15 cellular contexts compared by ENCODE assay signal in genomic region chr15:40922608-40923005, GRCh38. TPM values are rescaled to one million over a fixed set of nuclear protein-coding genes. Genes with fewer than 3 reads are reported as not detected.
DNase-seq lines count a peak whose midpoint lies in the region; ATAC-seq, FAIRE-seq and TF ChIP-seq lines count a peak whose summit lies in the region.
"Had no signal": no experiment of that assay in that cellular context is flagged by ENCODE, and none has a peak within 500 bp of the region (broad histone marks: within the 10 kb centered on the region; RNA-seq: fewer than 3 reads in every experiment).

No MANE protein-coding gene starts in this region.

- H3K4me1 ChIP-seq in H1 (replicated peaks in 1 of 4; ENCODE audit: control insufficient read depth in 3 of 4, insufficient read depth in 4 of 4, low read length in 3 of 4) = peaks cover 3 to 20% (median 15%) of the 10 kb centered on the region in 4 experiments
- H3K4me1 ChIP-seq in neuronal stem cell (ENCODE audit: control insufficient read depth in 2 of 2, insufficient read depth in 1 of 2, low read depth in 1 of 2, low read length in 2 of 2) = peaks cover 22 to 29% of the 10 kb centered on the region in 2 donors
- H3K4me1 ChIP-seq in SJCRH30 = peaks cover 13% of the 10 kb centered on the region; the same call in 1 of the 2 replicates

- H3K9me3 ChIP-seq in H1 (ENCODE audit: insufficient read depth in 2 of 2, low read depth in 1 of 2, low read length in 1 of 2) (no peaks in the 10 kb centered on the region), neuronal stem cell (replicated peaks in 1 of 2; ENCODE audit: control insufficient read depth in 2 of 2, insufficient read depth in 1 of 2, low read depth in 1 of 2, low read length in 2 of 2) (no peaks in the 10 kb centered on the region), SJCRH30 (replicated peaks) (no peaks in the 10 kb centered on the region)

- no peak for ATAC-seq in Right ventricle myocardium inferior
- ATAC-seq in natural killer cell = no peak
- ATAC-seq: HCT116 had no signal

- no peak overlapping the region for H3K23ac ChIP-seq in H1 (ENCODE audit: insufficient read length)
- H3K23ac ChIP-seq in neuronal stem cell (ENCODE audit: low read depth, low read length, poor library complexity) = no peak overlapping the region

- no peak overlapping the region for H3K4me3 Mint-ChIP-seq in natural killer cell
- H3K4me3 Mint-ChIP-seq: CD4-positive, CD25-positive, alpha-beta regulatory T cell had no signal

- no peak overlapping the region for H3K14ac ChIP-seq in H1 (ENCODE audit: insufficient read length)
- peak overlapping the region; percentile 22 for H3K14ac ChIP-seq in neuronal stem cell (ENCODE audit: low read length)

- H3K18ac ChIP-seq in H1 (ENCODE audit: extremely low read depth, low read length) (no peak overlapping the region), neuronal stem cell (ENCODE audit: low read length) (no peak overlapping the region)

- no peaks in the 10 kb centered on the region for H3K36me3 Mint-ChIP-seq in natural killer cell
- H3K36me3 Mint-ChIP-seq: CD4-positive, CD25-positive, alpha-beta regulatory T cell had no signal

- no peaks in the 10 kb centered on the region for H3K79me1 ChIP-seq in H1 (ENCODE audit: low read depth, low read length)
- peaks cover 2% of the 10 kb centered on the region for H3K79me1 ChIP-seq in neuronal stem cell (ENCODE audit: low read depth, low read length)

- 0 out of 2 replicates have a peak overlapping the region, but pooled peaks have one; percentile 27 for H2BK12ac ChIP-seq in H1 (ENCODE audit: low read depth, low read length)
- H2BK12ac ChIP-seq in neuronal stem cell (ENCODE audit: low read length) = no peak overlapping the region

- no peak overlapping the region for H3K27ac Mint-ChIP-seq in natural killer cell

- H3K9ac ChIP-seq in H1 (replicated peaks in 1 of 4; ENCODE audit: extremely low read depth in 1 of 4, low read depth in 3 of 4, low read length in 3 of 4) = no peak overlapping the region
- H3K9ac ChIP-seq in neuronal stem cell (ENCODE audit: low read depth, low read length, poor library complexity) = no peak overlapping the region

- H4K8ac ChIP-seq in H1 (ENCODE audit: extremely low read depth, insufficient read depth, low read length) (no peak overlapping the region), neuronal stem cell (ENCODE audit: low read depth, low read length) (no peak overlapping the region)

- intact Hi-C loops in Right ventricle myocardium inferior (cut with DNase I) (no loop called here), cardiac septum (cut with DNase I) (no loop called here), natural killer cell (cut with micrococcal nuclease) (no loop called here)

- H3K79me2 ChIP-seq in H1 (ENCODE audit: control insufficient read depth in 1 of 2, insufficient read depth in 2 of 2, low read length in 2 of 2) = no peaks in the 10 kb centered on the region

- no peak for TF ChIP-seq CTCF in H1 (IDR thresholded peaks at IDR 0.05; ENCODE audit: control extremely low read depth in 1 of 3, insufficient read depth in 1 of 3, low read depth in 1 of 3, low read length in 3 of 3)
- no peak for TF ChIP-seq CTCF in D721Med (IDR thresholded peaks at IDR 0.05; ENCODE audit: insufficient read depth, missing control alignments)
- TF ChIP-seq CTCF in natural killer cell (IDR thresholded peaks at IDR 0.05) = no peak

- H2AFZ ChIP-seq in H1 (ENCODE audit: low read length) = no peak overlapping the region
- no peak overlapping the region for H2AFZ ChIP-seq in neuronal stem cell (ENCODE audit: low read length)

- DNase-seq in Right ventricle myocardium inferior (ENCODE audit: missing footprints) (peak; percentile 53), cardiac septum (ENCODE audit: low spot score) (no peak), H1 (ENCODE audit: low read depth in 1 of 2, low spot score in 2 of 2) (no peak), neuronal stem cell (ENCODE audit: low spot score) (no peak), SJCRH30 (no peak), D721Med (ENCODE audit: insufficient read length, low spot score) (no peak), NCI-H1417 treated with DMSO at 0.1 percent for 48 hours (lab: John Stamatoyannopoulos, UW) (no peak), natural killer cell (no peak)
- DNase-seq: CD4-positive, CD25-positive, alpha-beta regulatory T cell; GF-D8; IMR-90; KBM-7 had no signal

- no peak for FAIRE-seq in H1 (lab: Jason Lieb, UNC)
- no peak for FAIRE-seq in D721Med (lab: Jason Lieb, UNC)
- FAIRE-seq: H54 had no signal

- peaks cover 0 to 13% of the 10 kb centered on the region in 2 experiments for H4K20me1 ChIP-seq in H1 (replicated peaks in 1 of 2; ENCODE audit: control insufficient read depth in 1 of 2, insufficient read depth in 2 of 2, low read length in 2 of 2)

- no peak for TF ChIP-seq POLR2A in H1 (IDR thresholded peaks at IDR 0.05; ENCODE audit: control extremely low read depth in 1 of 2, low read depth in 2 of 2, low read length in 2 of 2)

- no peak overlapping the region for H2BK15ac ChIP-seq in H1 (ENCODE audit: low read length)
- no peak overlapping the region for H2BK15ac ChIP-seq in neuronal stem cell (ENCODE audit: low read length)

- no peak overlapping the region for H4K5ac ChIP-seq in H1 (ENCODE audit: insufficient read length, low read depth, low read length)

- no peak for TF ChIP-seq EP300 in H1 (IDR thresholded peaks at IDR 0.05; ENCODE audit: borderline replicate concordance in 1 of 2, low read depth in 2 of 2, low read length in 2 of 2)

- CTCF ChIA-PET in H1 (lab: Charles Lee; ENCODE audit: partially characterized antibody) = interaction anchor here (1.1 to 33.1 kb wide), 7 partner anchors 2 to 63 kb away, joined by 3 to 619 read pairs (median 6); partner anchors contain the start of genes CHAC1, DLL4 and VPS18

- H4K91ac ChIP-seq in H1 (replicated peaks; ENCODE audit: insufficient read length, low read length) (no peak overlapping the region), neuronal stem cell (ENCODE audit: low read depth, low read length, poor library complexity) (no peak overlapping the region)

- peaks cover 15 to 30% of the 10 kb centered on the region in 2 donors for H3K27me3 Mint-ChIP-seq in natural killer cell (ENCODE audit: low read depth in 2 of 2)

- H2AK5ac ChIP-seq in H1 (ENCODE audit: low read depth, low read length) = no peak overlapping the region
- H2AK5ac ChIP-seq in neuronal stem cell (ENCODE audit: low read depth, low read length) = no peak overlapping the region

- H3K23me2 ChIP-seq in H1 (ENCODE audit: low read depth, low read length) = peaks cover 8% of the 10 kb centered on the region; the same call in 1 of the 2 replicates

- H2BK5ac ChIP-seq in H1 (ENCODE audit: low read depth, low read length) = no peak overlapping the region
- H2BK5ac ChIP-seq in neuronal stem cell (ENCODE audit: low read length) = no peak overlapping the region

- WGBS in H1 (ENCODE audit: extremely low coverage in 1 of 2, insufficient coverage in 1 of 2, insufficient read length in 1 of 2, insufficient replicate concordance in 2 of 2, low coverage in 1 of 2, low lambda C conversion rate in 2 of 2, missing lambda C conversion rate in 1 of 2), 2 experiments = 71% methylated on average over 10 of the region's 10 CpGs; no CpG with 5 or more reads in 1 of the 2 experiments
- no CpG with 5 or more reads among the region's 10 CpGs for WGBS in neuronal stem cell (ENCODE audit: extremely low coverage in 2 of 2, insufficient read length in 2 of 2, insufficient replicate concordance in 1 of 2), 2 donors

- no peaks in the 10 kb centered on the region for H3K9me3 Mint-ChIP-seq in natural killer cell

- no peak overlapping the region for H3K27ac ChIP-seq in H1 (ENCODE audit: low read depth, low read length)
- H3K27ac ChIP-seq in neuronal stem cell (replicated peaks; ENCODE audit: low read length) = no peak overlapping the region
- no peak overlapping the region for H3K27ac ChIP-seq in SJCRH30
- H3K27ac ChIP-seq: 22Rv1 had no signal

- no peak overlapping the region for H3K56ac ChIP-seq in H1 (replicated peaks; ENCODE audit: insufficient read length, low read depth, low read length)

- peaks cover 46 to 80% (median 60%) of the 10 kb centered on the region in 4 experiments for H3K27me3 ChIP-seq in H1 (replicated peaks in 1 of 4; ENCODE audit: control insufficient read depth in 3 of 4, extremely low read depth in 1 of 4, insufficient read depth in 3 of 4, low read length in 3 of 4)
- H3K27me3 ChIP-seq in neuronal stem cell (ENCODE audit: control insufficient read depth in 3 of 3, insufficient read depth in 3 of 3, low read depth in 1 of 3, low read length in 3 of 3) = peaks cover 25 to 93% (median 54%) of the 10 kb centered on the region in 3 experiments
- H3K27me3 ChIP-seq in SJCRH30 = peaks cover 17% of the 10 kb centered on the region; the same call in 1 of the 2 replicates

- H2BK20ac ChIP-seq in H1 (ENCODE audit: low read length) = no peak overlapping the region

- peaks cover 12 to 17% of the 10 kb centered on the region in 2 donors for H3K4me1 Mint-ChIP-seq in natural killer cell

- H3K36me3 ChIP-seq in H1 (ENCODE audit: control insufficient read depth in 2 of 4, insufficient read depth in 4 of 4, low read length in 3 of 4) = no peaks in the 10 kb centered on the region
- H3K36me3 ChIP-seq in neuronal stem cell (replicated peaks in 1 of 2; ENCODE audit: control insufficient read depth in 2 of 2, insufficient read depth in 2 of 2, low read length in 2 of 2) = no peaks in the 10 kb centered on the region
- no peaks in the 10 kb centered on the region for H3K36me3 ChIP-seq in SJCRH30

- no peak for TF ChIP-seq RAD21 in H1 (IDR thresholded peaks at IDR 0.05 in 1 of 2, conservative IDR thresholded peaks at IDR 0.05 in 1 of 2; ENCODE audit: low read depth in 2 of 2, low read length in 2 of 2)

- POLR2A ChIA-PET in H1 (lab: Charles Lee; ENCODE audit: partially characterized antibody) = interaction anchor here (0.7 to 43.8 kb wide), 5 partner anchors 11 to 33 kb away, joined by 3 to 1505 read pairs (median 3); partner anchors contain the start of gene CHAC1

- H3K4me3 ChIP-seq in H1 (ENCODE audit: extremely low read depth in 1 of 4, insufficient read depth in 2 of 4, low read depth in 3 of 4, low read length in 4 of 4) (no peak overlapping the region), neuronal stem cell (ENCODE audit: low read length in 2 of 2) (no peak overlapping the region), SJCRH30 (no peak overlapping the region)

- H3K4me2 ChIP-seq in H1 (ENCODE audit: insufficient read depth in 1 of 2, low read depth in 2 of 2, low read length in 2 of 2) = no peak overlapping the region
- H3K4me2 ChIP-seq in neuronal stem cell (ENCODE audit: insufficient read depth, low read length, poor library complexity, severe bottlenecking) = no peak overlapping the region

- H3K4ac ChIP-seq in H1 (replicated peaks; ENCODE audit: insufficient read length, low read depth, low read length) (no peak overlapping the region), neuronal stem cell (ENCODE audit: low read length) (no peak overlapping the region)

- H2BK120ac ChIP-seq in H1 (replicated peaks; ENCODE audit: low read depth, low read length) (no peak overlapping the region), neuronal stem cell (ENCODE audit: low read depth, low read length) (no peak overlapping the region)

RNA-seq across cellular contexts. Expression of gene DLL4, which starts 6.5 kb away (rescaled TPM):
- 11.1 TPM for total RNA-seq in Right ventricle myocardium inferior
- 11.5 TPM for total RNA-seq in cardiac septum
- 0.48 and 0.60 TPM in 2 replicates for total RNA-seq in H1 (2021; fragmentation: NEBNext Ultra II Directional; extraction: Animal tissue kit (Norgen Biotek cat#: 25700))
- 0.22 and 0.23 TPM in 2 replicates for polyA plus RNA-seq in H1 (2011; rRNA removed)
- polyA plus RNA-seq in H1 (2011; cell fraction: cytosol; rRNA removed) = 0.21 TPM
- polyA plus RNA-seq in H1 (2011; cell fraction: nucleus; rRNA removed) = 1.0 TPM
- 0.12 to 0.18 TPM (median 0.17 TPM) in 3 of 4 replicates, not detected in the other for polyA plus RNA-seq in H1 (2012, experiment 1 of 2)
- polyA plus RNA-seq in H1 (2012, experiment 2 of 2) = 0.16 TPM
- 0.20 TPM for polyA plus RNA-seq in H1 (2013, experiment 1 of 2)
- 0.20 TPM for polyA plus RNA-seq in H1 (2013, experiment 2 of 2)
- polyA minus RNA-seq in H1 (2011; rRNA and poly(A)+ RNA removed) = 0.27 and 0.85 TPM in 2 replicates
- not detected for polyA minus RNA-seq in H1 (2011; cell fraction: cytosol; rRNA and poly(A)+ RNA removed)
- 2.5 TPM for polyA minus RNA-seq in H1 (2011; cell fraction: nucleus; rRNA and poly(A)+ RNA removed)
- polyA plus RNA-seq in neuronal stem cell (2013, experiment 1 of 2) = 0.20 TPM
- polyA plus RNA-seq in neuronal stem cell (2013, experiment 2 of 2) = 0.21 TPM
- 0.43 and 0.48 TPM in 2 replicates for total RNA-seq in SJCRH30 (2014; rRNA removed; shearing (Covaris generic))
- total RNA-seq in natural killer cell = under 1 TPM in 2 of 3 donors, not detected in 1; 0.10 to 0.16 TPM
- total RNA-seq: CD4-positive, CD25-positive, alpha-beta regulatory T cell had no signal
- polyA plus RNA-seq: CD4-positive, CD25-positive, alpha-beta regulatory T cell had no signal

RNA-seq across cellular contexts. Expression of gene VPS18, which starts 28.4 kb away (rescaled TPM):
- total RNA-seq in Right ventricle myocardium inferior (20.6 TPM), cardiac septum (16.0 TPM), natural killer cell (10 to 100 TPM; 30.8 to 35.6 (median 34.1) TPM)
- total RNA-seq in H1 (2021; fragmentation: NEBNext Ultra II Directional; extraction: Animal tissue kit (Norgen Biotek cat#: 25700)) = 31.9 and 32.7 TPM in 2 replicates
- 28.9 and 32.9 TPM in 2 replicates for polyA plus RNA-seq in H1 (2011; rRNA removed)
- 27.4 TPM for polyA plus RNA-seq in H1 (2011; cell fraction: cytosol; rRNA removed)
- polyA plus RNA-seq in H1 (2011; cell fraction: nucleus; rRNA removed) = 35.6 TPM
- 19.1 to 31.3 TPM (median 29.5 TPM) in 4 replicates for polyA plus RNA-seq in H1 (2012, experiment 1 of 2)
- 32.6 TPM for polyA plus RNA-seq in H1 (2012, experiment 2 of 2)
- 12.6 TPM for polyA plus RNA-seq in H1 (2013, experiment 1 of 2)
- 11.3 TPM for polyA plus RNA-seq in H1 (2013, experiment 2 of 2)
- polyA minus RNA-seq in H1 (2011; rRNA and poly(A)+ RNA removed) = 65.4 and 80.3 TPM in 2 replicates
- 39.1 TPM for polyA minus RNA-seq in H1 (2011; cell fraction: cytosol; rRNA and poly(A)+ RNA removed)
- polyA minus RNA-seq in H1 (2011; cell fraction: nucleus; rRNA and poly(A)+ RNA removed) = 31.4 TPM
- polyA plus RNA-seq in neuronal stem cell (2013, experiment 1 of 2) = 6.1 TPM
- 6.0 TPM for polyA plus RNA-seq in neuronal stem cell (2013, experiment 2 of 2)
- 16.6 and 17.3 TPM in 2 replicates for total RNA-seq in SJCRH30 (2014; rRNA removed; shearing (Covaris generic))

RNA-seq across cellular contexts. Expression of gene CHAC1, which starts 30.7 kb away (rescaled TPM):
- total RNA-seq in Right ventricle myocardium inferior = 0.81 TPM
- 1.6 TPM for total RNA-seq in cardiac septum
- total RNA-seq in H1 (2021; fragmentation: NEBNext Ultra II Directional; extraction: Animal tissue kit (Norgen Biotek cat#: 25700)) = 28.7 and 34.3 TPM in 2 replicates
- polyA plus RNA-seq in H1 (2011; rRNA removed) = 159 and 215 TPM in 2 replicates
- polyA plus RNA-seq in H1 (2011; cell fraction: cytosol; rRNA removed) = 112 TPM
- polyA plus RNA-seq in H1 (2011; cell fraction: nucleus; rRNA removed) = 104 TPM
- 33.4 to 49.1 TPM (median 43.9 TPM) in 4 replicates for polyA plus RNA-seq in H1 (2012, experiment 1 of 2)
- 56.2 TPM for polyA plus RNA-seq in H1 (2012, experiment 2 of 2)
- 17.9 TPM for polyA plus RNA-seq in H1 (2013, experiment 1 of 2)
- 16.9 TPM for polyA plus RNA-seq in H1 (2013, experiment 2 of 2)
- polyA minus RNA-seq in H1 (2011; rRNA and poly(A)+ RNA removed) = 55.7 and 84.0 TPM in 2 replicates
- polyA minus RNA-seq in H1 (2011; cell fraction: cytosol; rRNA and poly(A)+ RNA removed) = 89.2 TPM
- polyA minus RNA-seq in H1 (2011; cell fraction: nucleus; rRNA and poly(A)+ RNA removed) = 65.8 TPM
- 3.9 TPM for polyA plus RNA-seq in neuronal stem cell (2013, experiment 1 of 2)
- 3.7 TPM for polyA plus RNA-seq in neuronal stem cell (2013, experiment 2 of 2)
- 1.0 and 2.5 TPM in 2 replicates for total RNA-seq in SJCRH30 (2014; rRNA removed; shearing (Covaris generic))
- 1 to 10 TPM in 2 of 3 donors, not detected in 1; 1.1 to 1.7 TPM for total RNA-seq in natural killer cell

RNA-seq across cellular contexts. Expression of gene RHOV, which starts 48.6 kb away (rescaled TPM):
- total RNA-seq in Right ventricle myocardium inferior (not detected), cardiac septum (0.13 TPM), natural killer cell (not detected)
- total RNA-seq in H1 (2021; fragmentation: NEBNext Ultra II Directional; extraction: Animal tissue kit (Norgen Biotek cat#: 25700)) = 2.4 and 2.7 TPM in 2 replicates
- 1.5 and 2.2 TPM in 2 replicates for polyA plus RNA-seq in H1 (2011; rRNA removed)
- polyA plus RNA-seq in H1 (2011; cell fraction: cytosol; rRNA removed) = 2.8 TPM
- 2.0 TPM for polyA plus RNA-seq in H1 (2011; cell fraction: nucleus; rRNA removed)
- 3.6 to 3.9 TPM (median 3.7 TPM) in 4 replicates for polyA plus RNA-seq in H1 (2012, experiment 1 of 2)
- polyA plus RNA-seq in H1 (2012, experiment 2 of 2) = 2.3 TPM
- 1.5 TPM for polyA plus RNA-seq in H1 (2013, experiment 1 of 2)
- 1.4 TPM for polyA plus RNA-seq in H1 (2013, experiment 2 of 2)
- polyA minus RNA-seq in H1 (2011; rRNA and poly(A)+ RNA removed) = 1.3 and 1.5 TPM in 2 replicates
- polyA minus RNA-seq in H1 (2011; cell fraction: cytosol; rRNA and poly(A)+ RNA removed) = 2.4 TPM
- 2.9 TPM for polyA minus RNA-seq in H1 (2011; cell fraction: nucleus; rRNA and poly(A)+ RNA removed)
- polyA plus RNA-seq in neuronal stem cell (2013, experiment 1 of 2) = 0.38 TPM
- polyA plus RNA-seq in neuronal stem cell (2013, experiment 2 of 2) = 0.37 TPM
- 0.61 and 0.84 TPM in 2 replicates for total RNA-seq in SJCRH30 (2014; rRNA removed; shearing (Covaris generic))
- total RNA-seq: CD4-positive, CD25-positive, alpha-beta regulatory T cell; IMR-90 had no signal
